ENCODE assay signal across 1 cellular context in genomic region chr13:20390526-20391175, GRCh38.
TF ChIP-seq lines count a peak whose summit lies in the region.

No MANE protein-coding gene starts in this region.

TF ChIP-seq in SK-N-SH treated with all-trans-retinoic acid at 6 μM for 48 hours, 23 proteins besides CTCF, POLR2A, EP300 and RAD21 (continued from another document):
- no peak for TF ChIP-seq POU6F1 (CRISPR knock-in tag; IDR thresholded peaks at IDR 0.05; ENCODE audit: borderline replicate concordance, low read depth)
- TF ChIP-seq CSDC2 (CRISPR knock-in tag; IDR thresholded peaks at IDR 0.05) = no peak
- no peak for TF ChIP-seq CREB5 (CRISPR knock-in tag; IDR thresholded peaks at IDR 0.05; ENCODE audit: low read depth)
- TF ChIP-seq OSR1 (CRISPR knock-in tag; IDR thresholded peaks at IDR 0.05) = no peak
- TF ChIP-seq ZNF70 (CRISPR knock-in tag; IDR thresholded peaks at IDR 0.05) = no peak
- TF ChIP-seq ZC3H10 (CRISPR knock-in tag; IDR thresholded peaks at IDR 0.05) = no peak
- TF ChIP-seq ZNF565 (CRISPR knock-in tag; conservative IDR thresholded peaks at IDR 0.05; ENCODE audit: low read depth) = no peak
- no peak for TF ChIP-seq ZFP3 (CRISPR knock-in tag; IDR thresholded peaks at IDR 0.05)
- no peak for TF ChIP-seq TCF4 (CRISPR knock-in tag; IDR thresholded peaks at IDR 0.05; ENCODE audit: borderline replicate concordance)
- TF ChIP-seq ISL1 (CRISPR knock-in tag; IDR thresholded peaks at IDR 0.05) = no peak
- TF ChIP-seq ZFP30 (CRISPR knock-in tag; IDR thresholded peaks at IDR 0.05) = no peak
- TF ChIP-seq SNAI2 (CRISPR knock-in tag; IDR thresholded peaks at IDR 0.05) = no peak
- no peak for TF ChIP-seq CSRNP3 (CRISPR knock-in tag; IDR thresholded peaks at IDR 0.05)
